ENCODE assay signal across 11 cellular contexts in genomic region chr6:156775717-156776116, GRCh38. TPM values are rescaled to one million over a fixed set of nuclear protein-coding genes. Genes with fewer than 3 reads are reported as not detected.
DNase-seq lines count a peak whose midpoint lies in the region; ATAC-seq, FAIRE-seq and TF ChIP-seq lines count a peak whose summit lies in the region.
"Had no signal": no experiment of that assay in that cellular context is flagged by ENCODE, and none has a peak within 500 bp of the region (broad histone marks: within the 10 kb centered on the region; RNA-seq: fewer than 3 reads in every experiment).

No MANE protein-coding gene starts in this region.

- in situ Hi-C loops in GM12878 (cut with MboI), result no loop called here

- ATAC-seq in activated naive CD8-positive, alpha-beta T cell treated with anti-CD3 and anti-CD28 coated beads, Interleukin-2, amount 50 U/mL, for 24 hours, result no peak
- ATAC-seq in GM12878 (no peak), upper lobe of right lung (no peak), HG02571 (IDR thresholded peaks at IDR 0.05; ENCODE audit: unreplicated experiment) (no peak)

- BruUV-seq in GM12878 (replicated peaks; lab: Mats Ljungman, UMichigan), result no TSS peak

- H3K9me3 ChIP-seq in GM12878 (replicated peaks; ENCODE audit: control insufficient read depth, insufficient read depth, low read length), result no peaks in the 10 kb centered on the region
- no peaks in the 10 kb centered on the region for H3K9me3 ChIP-seq in upper lobe of right lung
- H3K9me3 ChIP-seq in WERI-Rb-1 (ENCODE audit: severe bottlenecking), result no peaks in the 10 kb centered on the region

- H3K27ac ChIP-seq in GM12878 (ENCODE audit: control insufficient read depth, insufficient read depth), result peak overlapping the region; percentile 94; the same call in 1 of the 2 replicates
- H3K27ac ChIP-seq in upper lobe of right lung, result peak overlapping the region; percentile 95
- no peak overlapping the region for H3K27ac ChIP-seq in WERI-Rb-1

- H3K36me3 ChIP-seq in GM12878 (ENCODE audit: control insufficient read depth in 2 of 2, insufficient read depth in 2 of 2, low read length in 1 of 2) (no peaks in the 10 kb centered on the region), upper lobe of right lung (no peaks in the 10 kb centered on the region), WERI-Rb-1 (peaks cover 4% of the 10 kb centered on the region; the same call in 1 of the 2 replicates)

- no peak for TF ChIP-seq POLR2A in GM12878 (IDR thresholded peaks at IDR 0.05; ENCODE audit: low read depth, low read length)

- H3K4me2 ChIP-seq in GM12878 (ENCODE audit: control insufficient read depth, insufficient read depth), result peak overlapping the region; percentile 92; the same call in 1 of the 2 replicates

- POLR2A ChIA-PET in GM12878 (lab: Charles Lee), result interaction anchor here (0.6 to 1.9 kb wide), 8 partner anchors 12 to 86 kb away, joined by 3 to 10 read pairs (median 3); no protein-coding TSS in a partner anchor

- H3K27ac Mint-ChIP-seq in activated naive CD8-positive, alpha-beta T cell, result no peak overlapping the region
- no peak overlapping the region for H3K27ac Mint-ChIP-seq in activated naive CD8-positive, alpha-beta T cell treated with anti-CD3 and anti-CD28 coated beads, Interleukin-2, amount 50 U/mL, for 24 hours
- H3K27ac Mint-ChIP-seq in mesothelial cell of epicardium, result peak overlapping the region; percentile 89

- H2AFZ ChIP-seq in GM12878 (ENCODE audit: control insufficient read depth, low read depth, low read length), result no peak overlapping the region

- H3K36me3 Mint-ChIP-seq in activated naive CD8-positive, alpha-beta T cell, result no peaks in the 10 kb centered on the region
- H3K36me3 Mint-ChIP-seq in activated naive CD8-positive, alpha-beta T cell treated with anti-CD3 and anti-CD28 coated beads, Interleukin-2, amount 50 U/mL, for 24 hours (ENCODE audit: low read depth), result no peaks in the 10 kb centered on the region
- H3K36me3 Mint-ChIP-seq in mesothelial cell of epicardium, result no peaks in the 10 kb centered on the region
- H3K36me3 Mint-ChIP-seq: activated naive CD8-positive, alpha-beta T cell treated with anti-CD3 and anti-CD28 coated beads, Interleukin-2, amount 10 ng/mL, durations not matched to agents 7 days and 5 days had no signal

- H3K9me3 Mint-ChIP-seq in activated naive CD8-positive, alpha-beta T cell (ENCODE audit: low read depth), result no peaks in the 10 kb centered on the region
- no peaks in the 10 kb centered on the region for H3K9me3 Mint-ChIP-seq in activated naive CD8-positive, alpha-beta T cell treated with anti-CD3 and anti-CD28 coated beads, Interleukin-2, amount 50 U/mL, for 24 hours
- H3K9me3 Mint-ChIP-seq in mesothelial cell of epicardium, result no peaks in the 10 kb centered on the region
- H3K9me3 Mint-ChIP-seq: activated naive CD8-positive, alpha-beta T cell treated with anti-CD3 and anti-CD28 coated beads, Interleukin-2, amount 10 ng/mL, durations not matched to agents 7 days and 5 days had no signal

- no peak for TF ChIP-seq RAD21 in GM12878 (IDR thresholded peaks at IDR 0.05; ENCODE audit: insufficient read depth, low read depth, low read length)

- RAD21 ChIA-PET in GM12878 (lab: Charles Lee; ENCODE audit: unreplicated experiment), result interaction anchor here (0.8 to 6.0 kb wide), 15 partner anchors 8 to 258 kb away, joined by 3 to 32 read pairs (median 6); no protein-coding TSS in a partner anchor

- SMC1A ChIA-PET in GM12878 (lab: Charles Lee; ENCODE audit: uncharacterized antibody, unreplicated experiment), result interaction anchor here (0.7 to 2.2 kb wide), 12 partner anchors 8 to 157 kb away, joined by 3 to 28 read pairs (median 4); no protein-coding TSS in a partner anchor

- no peak for DNase-seq in activated naive CD8-positive, alpha-beta T cell treated with anti-CD3 and anti-CD28 coated beads, Interleukin-2, amount 50 U/mL, for 24 hours
- DNase-seq in GM12878 (ENCODE audit: low read depth, low spot score) (no peak), mesothelial cell of epicardium (ENCODE audit: low spot score in 2 of 2, unreplicated experiment in 2 of 2) (no peak), upper lobe of right lung (no peak), WERI-Rb-1 (no peak), NCI-H524 (lab: John Stamatoyannopoulos, UW) (no peak)
- DNase-seq: activated CD4-positive, CD25-positive, alpha-beta regulatory T cell; activated naive CD8-positive, alpha-beta T cell treated with anti-CD3 and anti-CD28 coated beads, Interleukin-2, amount 10 ng/mL, durations not matched to agents 7 days and 5 days; GOT3 had no signal

- H4K20me1 ChIP-seq in GM12878 (ENCODE audit: control insufficient read depth, insufficient read depth), result no peaks in the 10 kb centered on the region

- H3K9ac ChIP-seq in GM12878 (ENCODE audit: control insufficient read depth, insufficient read depth, low read length), result 0 out of 2 replicates have a peak overlapping the region, but pooled peaks have one; percentile 74

- peaks cover 26% of the 10 kb centered on the region for H3K4me1 Mint-ChIP-seq in activated naive CD8-positive, alpha-beta T cell (ENCODE audit: low read depth)
- H3K4me1 Mint-ChIP-seq in activated naive CD8-positive, alpha-beta T cell treated with anti-CD3 and anti-CD28 coated beads, Interleukin-2, amount 50 U/mL, for 24 hours, result peaks cover 32% of the 10 kb centered on the region
- peaks cover 43% of the 10 kb centered on the region for H3K4me1 Mint-ChIP-seq in mesothelial cell of epicardium

- CTCF ChIA-PET in GM12878 (lab: Yijun Ruan, JAX), result interaction anchor here (0.5 to 1.6 kb wide), 12 partner anchors 10 to 211 kb away, joined by 3 to 6 read pairs (median 4); no protein-coding TSS in a partner anchor

- H3K4me3 ChIP-seq in GM12878, result peak overlapping the region; percentile 48; the same call in 1 of the 2 replicates
- H3K4me3 ChIP-seq in upper lobe of right lung, result no peak overlapping the region
- no peak overlapping the region for H3K4me3 ChIP-seq in WERI-Rb-1 (ENCODE audit: low read depth, low read length)

- no peak for FAIRE-seq in GM12878 (lab: Jason Lieb, UNC)

- intact Hi-C loops in GM12878 (cut with micrococcal nuclease; ENCODE audit: unreplicated experiment), result loop anchor here (2.0 to 10.0 kb wide), 5 partner anchors 21 to 381 kb away; no protein-coding TSS in a partner anchor
- intact Hi-C loops in upper lobe of right lung (cut with DNase I), result no loop called here

- TF ChIP-seq EP300 in GM12878 (IDR thresholded peaks at IDR 0.05; ENCODE audit: borderline replicate concordance in 1 of 2, control insufficient read depth in 1 of 2, low read depth in 2 of 2, low read length in 2 of 2), result no peak

- peaks cover 55% of the 10 kb centered on the region for H3K79me2 ChIP-seq in GM12878 (ENCODE audit: control insufficient read depth, insufficient read depth, low read length)

- H3K4me1 ChIP-seq in GM12878 (ENCODE audit: control insufficient read depth, insufficient read depth, low read length) (peaks cover 17% of the 10 kb centered on the region), upper lobe of right lung (peaks cover 5% of the 10 kb centered on the region)

- 88% methylated on average over 5 of the region's 5 CpGs for WGBS in GM12878 (ENCODE audit: insufficient coverage, insufficient replicate concordance, low lambda C conversion rate, missing lambda C conversion rate)

- H3K4me3 Mint-ChIP-seq in activated naive CD8-positive, alpha-beta T cell, result peak overlapping the region; percentile 44
- H3K4me3 Mint-ChIP-seq in activated naive CD8-positive, alpha-beta T cell treated with anti-CD3 and anti-CD28 coated beads, Interleukin-2, amount 50 U/mL, for 24 hours, result no peak overlapping the region
- peak overlapping the region; percentile 7 for H3K4me3 Mint-ChIP-seq in mesothelial cell of epicardium

- TF ChIP-seq CTCF in GM12878 (IDR thresholded peaks at IDR 0.05 in 2 of 3, conservative IDR thresholded peaks at IDR 0.05 in 1 of 3; ENCODE audit: control insufficient read depth in 2 of 3, extremely low read depth in 1 of 3, insufficient read depth in 1 of 3, low read depth in 3 of 3, low read length in 3 of 3) (no peak), mesothelial cell of epicardium (IDR thresholded peaks at IDR 0.05; ENCODE audit: unreplicated experiment) (no peak), upper lobe of right lung (IDR thresholded peaks at IDR 0.05) (no peak), WERI-Rb-1 (IDR thresholded peaks at IDR 0.05; ENCODE audit: low read depth, low read length) (no peak)

- H3K27me3 ChIP-seq in GM12878 (replicated peaks in 1 of 2; ENCODE audit: control insufficient read depth in 2 of 2, insufficient read depth in 2 of 2, low read length in 1 of 2) (no peaks in the 10 kb centered on the region), upper lobe of right lung (no peaks in the 10 kb centered on the region), WERI-Rb-1 (ENCODE audit: insufficient read depth, low read depth, severe bottlenecking) (no peaks in the 10 kb centered on the region)

- H3K27me3 Mint-ChIP-seq in activated naive CD8-positive, alpha-beta T cell, result no peaks in the 10 kb centered on the region
- H3K27me3 Mint-ChIP-seq in activated naive CD8-positive, alpha-beta T cell treated with anti-CD3 and anti-CD28 coated beads, Interleukin-2, amount 50 U/mL, for 24 hours, result no peaks in the 10 kb centered on the region
- H3K27me3 Mint-ChIP-seq in mesothelial cell of epicardium (ENCODE audit: low read depth), result peaks cover 9% of the 10 kb centered on the region

TF ChIP-seq in GM12878, 131 proteins besides CTCF, POLR2A, EP300 and RAD21 (continues in another document):
- no peak for TF ChIP-seq STAT3 (IDR thresholded peaks at IDR 0.05; ENCODE audit: low read depth, low read length)
- no peak for TF ChIP-seq MXI1 (IDR thresholded peaks at IDR 0.05; ENCODE audit: low read depth, low read length)
- TF ChIP-seq RELA (IDR thresholded peaks at IDR 0.05; ENCODE audit: borderline replicate concordance, partially characterized antibody), result no peak
- TF ChIP-seq TCF7 (IDR thresholded peaks at IDR 0.05; ENCODE audit: borderline replicate concordance), result no peak

RNA-seq across cellular contexts. Expression of gene ARID1B, which starts 1.5 kb away (rescaled TPM):
- 1,061 and 1,083 TPM in 2 replicates for total RNA-seq in GM12878 (2013; cell fraction: nucleolus; rRNA removed)
- 68.0 and 68.8 TPM in 2 replicates for total RNA-seq in GM12878 (2014; rRNA removed)
- 73.7 and 80.8 TPM in 2 replicates for total RNA-seq in GM12878 (2014; rRNA removed; fragmentation: Illumina TruSeq; extraction: Trizol)
- 116 and 133 TPM in 2 replicates for total RNA-seq in GM12878 (2021)
- 28.7 TPM for polyA plus RNA-seq in GM12878 (2011; ENCODE audit: low read depth)
- 21.3 and 24.7 TPM in 2 replicates for polyA plus RNA-seq in GM12878 (2011; rRNA removed)
- polyA plus RNA-seq in GM12878 (2011; cell fraction: cytosol; rRNA removed), result 21.4 and 24.5 TPM in 2 replicates
- 69.4 and 82.0 TPM in 2 replicates for polyA plus RNA-seq in GM12878 (2011; cell fraction: nucleus; rRNA removed)
- 43.0 and 45.3 TPM in 2 replicates for polyA plus RNA-seq in GM12878 (2012)
- 59.2 and 69.9 TPM in 2 replicates for polyA plus RNA-seq in GM12878 (2014; fragmentation: Illumina TruSeq; extraction: Trizol)
- 10 to 100 TPM; 37.7 to 73.9 TPM for polyA plus RNA-seq in GM12878 (2014; fragmentation: Nextera tagmentation; extraction: Ambion mirVana)
- 50.0 and 59.1 TPM in 2 replicates for polyA plus RNA-seq in GM12878 (2014; rRNA removed)
- polyA plus RNA-seq in GM12878 (2016; fragmentation: Nextera tagmentation; extraction: Ambion mirVana), result 10 to 100 TPM; 32.4 to 39.1 TPM
- polyA minus RNA-seq in GM12878 (2011; rRNA and poly(A)+ RNA removed), result 124 and 158 TPM in 2 replicates
- 32.6 and 38.9 TPM in 2 replicates for polyA minus RNA-seq in GM12878 (2011; cell fraction: cytosol; rRNA and poly(A)+ RNA removed)
- polyA minus RNA-seq in GM12878 (2011; cell fraction: nucleus; rRNA and poly(A)+ RNA removed), result 206 and 401 TPM in 2 replicates
- 137 to 155 TPM (median 143 TPM) in 3 replicates for total RNA-seq in mesothelial cell of epicardium
- 80.4 TPM for total RNA-seq in upper lobe of right lung
